14 cellular contexts compared by ENCODE assay signal in genomic region chr6:17492350-17492749, GRCh38.
DNase-seq lines count a peak whose midpoint lies in the region; ATAC-seq and TF ChIP-seq lines count a peak whose summit lies in the region.
"Had no signal": no experiment of that assay in that cellular context is flagged by ENCODE, and none has a peak within 500 bp of the region (broad histone marks: within the 10 kb centered on the region; RNA-seq: fewer than 3 reads in every experiment).

No MANE protein-coding gene starts in this region.

- H3K4ac ChIP-seq in IMR-90 (ENCODE audit: low read depth, low read length) = peak overlapping the region; percentile 79

- no peak overlapping the region for H3K27ac Mint-ChIP-seq in activated naive CD4-positive, alpha-beta T cell treated with anti-CD3 and anti-CD28 coated beads, Interleukin-2, amount 50 U/mL, for 72 hours
- H3K27ac Mint-ChIP-seq in stimulated activated naive CD8-positive, alpha-beta T cell treated with anti-CD3 and anti-CD28 coated beads, Interleukin-15, amount 100 ng/mL, for 72 hours = no peak overlapping the region
- H3K27ac Mint-ChIP-seq: activated T-cell treated with anti-CD3 and anti-CD28 coated beads, Interleukin-2, amount 50 U/mL, for 72 hours had no signal

- TF ChIP-seq POLR2A in IMR-90 (IDR thresholded peaks at IDR 0.05; ENCODE audit: low read depth, low read length) (no peak), esophagus squamous epithelium (IDR thresholded peaks at IDR 0.05) (no peak)

- no peak overlapping the region for H2BK5ac ChIP-seq in IMR-90 (ENCODE audit: low read depth, low read length, poor library complexity, severe bottlenecking)

- no peaks in the 10 kb centered on the region for H3K9me3 Mint-ChIP-seq in activated naive CD4-positive, alpha-beta T cell treated with anti-CD3 and anti-CD28 coated beads, Interleukin-2, amount 50 U/mL, for 72 hours
- peaks cover 0 to 5% of the 10 kb centered on the region in 2 donors for H3K9me3 Mint-ChIP-seq in stimulated activated naive CD8-positive, alpha-beta T cell treated with anti-CD3 and anti-CD28 coated beads, Interleukin-15, amount 100 ng/mL, for 72 hours
- H3K9me3 Mint-ChIP-seq: activated T-cell treated with anti-CD3 and anti-CD28 coated beads, Interleukin-2, amount 50 U/mL, for 72 hours had no signal

- POLR2A ChIA-PET in IMR-90 (lab: Charles Lee; ENCODE audit: unreplicated experiment) = no interaction called here

- no peak overlapping the region for H4K91ac ChIP-seq in IMR-90 (ENCODE audit: insufficient read depth, low read depth, low read length)

- intact Hi-C loops in IMR-90 (cut with micrococcal nuclease) (no loop called here), esophagus squamous epithelium (cut with DNase I) (no loop called here)

- WGBS in IMR-90 (ENCODE audit: extremely low coverage in 2 of 2, insufficient read length in 1 of 2), 2 experiments = 10% methylated on average over 2 of the region's 6 CpGs; no CpG with 5 or more reads in 1 of the 2 experiments
- 51 to 62% methylated on average over 6 of the region's 6 CpGs for WGBS in esophagus squamous epithelium, 2 donors

- H3K18ac ChIP-seq in IMR-90 (ENCODE audit: low read depth, low read length) = peak overlapping the region; percentile 25

- no peak for TF ChIP-seq RAD21 in IMR-90 (IDR thresholded peaks at IDR 0.05; ENCODE audit: low read length)

- peak overlapping the region; percentile 33 for H2AK9ac ChIP-seq in IMR-90 (replicated peaks; ENCODE audit: low read depth, low read length, poor library complexity)

- peaks cover 8 to 29% of the 10 kb centered on the region in 2 experiments; a peak in 3 of 4 replicates for H3K79me1 ChIP-seq in IMR-90 (ENCODE audit: low read depth in 1 of 2, low read length in 2 of 2)

- no peak overlapping the region for H3K4me3 ChIP-seq in IMR-90 (ENCODE audit: insufficient read depth, low read depth, low read length)
- peak overlapping the region in 1 of 4 donors; percentile 26 for H3K4me3 ChIP-seq in esophagus squamous epithelium
- H3K4me3 ChIP-seq in thoracic aorta = peak overlapping the region; percentile 22

- H4K8ac ChIP-seq in IMR-90 (ENCODE audit: low read depth in 2 of 2, low read length in 2 of 2) = peak overlapping the region in 1 of 2 experiments; percentile 66; a peak in 2 of 4 replicates

- peaks cover 11% of the 10 kb centered on the region for H3K4me1 ChIP-seq in IMR-90 (ENCODE audit: control insufficient read depth, insufficient read depth, low read length)
- peaks cover 0 to 32% (median 0%) of the 10 kb centered on the region in 3 donors for H3K4me1 ChIP-seq in esophagus squamous epithelium
- peaks cover 21 to 38% of the 10 kb centered on the region in 2 donors for H3K4me1 ChIP-seq in thoracic aorta (ENCODE audit: control insufficient read depth in 1 of 2, low read depth in 2 of 2)

- TF ChIP-seq CTCF in IMR-90 (conservative IDR thresholded peaks at IDR 0.05; ENCODE audit: low read depth, low read length) (no peak), esophagus squamous epithelium (IDR thresholded peaks at IDR 0.05) (no peak), thoracic aorta (IDR thresholded peaks at IDR 0.05) (no peak)

- H2BK15ac ChIP-seq in IMR-90 (ENCODE audit: low read depth, low read length) = peak overlapping the region; percentile 47; the same call in 1 of the 3 replicates

- CTCF ChIA-PET in IMR-90 (lab: Yijun Ruan, JAX) = no interaction called here

- DNase-seq in IMR-90 (no peak), esophagus squamous epithelium (lab: John Stamatoyannopoulos, UW) (no peak), myocyte (ENCODE audit: low read depth) (peak; percentile 33), thoracic aorta (ENCODE audit: low spot score) (no peak), NCI-H1105 treated with DMSO at 0.1 percent for 48 hours (lab: John Stamatoyannopoulos, UW) (no peak)
- DNase-seq in activated naive CD4-positive, alpha-beta T cell treated with anti-CD3 and anti-CD28 coated beads, Interleukin-2, amount 50 U/mL, for 72 hours (ENCODE audit: low spot score in 2 of 2) = no peak
- DNase-seq in stimulated activated naive CD8-positive, alpha-beta T cell treated with anti-CD3 and anti-CD28 coated beads, Interleukin-15, amount 100 ng/mL, for 72 hours = no peak
- DNase-seq in activated CD8-positive, alpha-beta memory T cell treated with anti-CD3 and anti-CD28 coated beads for 24 hours = no peak
- DNase-seq: activated CD4-positive, alpha-beta T cell treated with anti-CD3 and anti-CD28 coated beads, Interleukin-2, amount 50 U/mL, for 4 hours; activated T-cell treated with anti-CD3 and anti-CD28 coated beads, Interleukin-2, amount 50 U/mL, for 72 hours; central memory CD4-positive, alpha-beta T cell; MV-4-11; NCI-H526 treated with DMSO at 0.1 percent for 48 hours; occipital lobe had no signal

- H2AK5ac ChIP-seq in IMR-90 (ENCODE audit: low read depth, low read length) = no peak overlapping the region

- no peak overlapping the region for H3K56ac ChIP-seq in IMR-90 (ENCODE audit: extremely low read depth, insufficient read depth, low read length)

- peaks cover 64% of the 10 kb centered on the region for H3K27me3 Mint-ChIP-seq in stimulated activated naive CD8-positive, alpha-beta T cell treated with anti-CD3 and anti-CD28 coated beads, Interleukin-15, amount 100 ng/mL, for 72 hours

- H3K9me1 ChIP-seq in IMR-90 (ENCODE audit: insufficient read depth, low read length) = peaks cover 12% of the 10 kb centered on the region; the same call in 1 of the 2 replicates

- H3K36me3 ChIP-seq in IMR-90 (ENCODE audit: control insufficient read depth, insufficient read depth, low read length) = peaks cover 4% of the 10 kb centered on the region; the same call in 1 of the 2 replicates
- H3K36me3 ChIP-seq in esophagus squamous epithelium = no peaks in the 10 kb centered on the region
- H3K36me3 ChIP-seq in thoracic aorta = no peaks in the 10 kb centered on the region

- in situ Hi-C loops in IMR-90 (cut with MboI; ENCODE audit: low sequenced_read_pairs) = no loop called here

- no peaks in the 10 kb centered on the region for H4K20me1 ChIP-seq in IMR-90 (ENCODE audit: insufficient read depth, low read length)

- no peaks in the 10 kb centered on the region for H3K27me3 ChIP-seq in IMR-90 (ENCODE audit: control insufficient read depth, insufficient read depth, low read length)
- H3K27me3 ChIP-seq in esophagus squamous epithelium = no peaks in the 10 kb centered on the region
- no peaks in the 10 kb centered on the region for H3K27me3 ChIP-seq in thoracic aorta (replicated peaks; ENCODE audit: insufficient read depth)

- 0 out of 2 replicates have a peak overlapping the region, but pooled peaks have one; percentile 28 for H2BK20ac ChIP-seq in IMR-90 (ENCODE audit: low read depth, low read length)

- H4K5ac ChIP-seq in IMR-90 (ENCODE audit: low read depth, low read length) = peak overlapping the region; percentile 6

- H3K23ac ChIP-seq in IMR-90 (ENCODE audit: low read depth, low read length) = 0 out of 2 replicates have a peak overlapping the region, but pooled peaks have one; percentile 18

- no peaks in the 10 kb centered on the region for H3K36me3 Mint-ChIP-seq in activated naive CD4-positive, alpha-beta T cell treated with anti-CD3 and anti-CD28 coated beads, Interleukin-2, amount 50 U/mL, for 72 hours

- peak overlapping the region; percentile 21 for H3K4me2 ChIP-seq in IMR-90 (ENCODE audit: low read depth, low read length)

- H3K4me3 Mint-ChIP-seq in stimulated activated naive CD8-positive, alpha-beta T cell treated with anti-CD3 and anti-CD28 coated beads, Interleukin-15, amount 100 ng/mL, for 72 hours = no peak overlapping the region
- H3K4me3 Mint-ChIP-seq: activated T-cell treated with anti-CD3 and anti-CD28 coated beads, Interleukin-2, amount 50 U/mL, for 72 hours had no signal

- H3K14ac ChIP-seq in IMR-90 (replicated peaks; ENCODE audit: low read depth, low read length) = no peak overlapping the region

- H3K4me1 Mint-ChIP-seq in stimulated activated naive CD8-positive, alpha-beta T cell treated with anti-CD3 and anti-CD28 coated beads, Interleukin-15, amount 100 ng/mL, for 72 hours = peaks cover 5% of the 10 kb centered on the region

- no peak overlapping the region for H3K9ac ChIP-seq in IMR-90 (ENCODE audit: low read depth, low read length)

- H3K27ac ChIP-seq in IMR-90 (ENCODE audit: insufficient read depth, low read length) = no peak overlapping the region
- peak overlapping the region in 3 of 4 donors; percentile 1 to 79 (median 61) for H3K27ac ChIP-seq in esophagus squamous epithelium
- peak overlapping the region; percentile 0 to 49 for H3K27ac ChIP-seq in thoracic aorta

- BruUV-seq in IMR-90 (replicated peaks; lab: Mats Ljungman, UMichigan) = no TSS peak

- peak overlapping the region; percentile 21 for H2AFZ ChIP-seq in IMR-90 (replicated peaks; ENCODE audit: low read length, poor library complexity)

- H3K9me3 ChIP-seq in IMR-90 (ENCODE audit: control insufficient read depth, insufficient read depth, low read length) = no peaks in the 10 kb centered on the region
- H3K9me3 ChIP-seq in esophagus squamous epithelium = no peaks in the 10 kb centered on the region
- H3K9me3 ChIP-seq in thoracic aorta = no peaks in the 10 kb centered on the region

- H2BK120ac ChIP-seq in IMR-90 (ENCODE audit: low read depth, low read length) = peak overlapping the region; percentile 60; the same call in 1 of the 2 replicates

- dilution Hi-C loops in IMR-90 (cut with HindIII; ENCODE audit: low sequenced_read_pairs, unreplicated experiment) = no loop called here

- ATAC-seq in IMR-90 (ENCODE audit: low read depth) (no peak), thoracic aorta (ENCODE audit: insufficient number of reproducible peaks, low FRiP score, low read depth) (no peak)
- no peak for ATAC-seq in activated naive CD4-positive, alpha-beta T cell treated with anti-CD3 and anti-CD28 coated beads, Interleukin-2, amount 50 U/mL, for 72 hours
- no peak for ATAC-seq in stimulated activated naive CD8-positive, alpha-beta T cell treated with anti-CD3 and anti-CD28 coated beads, Interleukin-15, amount 100 ng/mL, for 72 hours
- ATAC-seq: activated T-cell treated with anti-CD3 and anti-CD28 coated beads, Interleukin-2, amount 50 U/mL, for 72 hours had no signal

TF ChIP-seq in IMR-90, 13 proteins besides CTCF, POLR2A, EP300 and RAD21 (continues in another document):
- TF ChIP-seq MAZ (IDR thresholded peaks at IDR 0.05; ENCODE audit: borderline replicate concordance, low read depth, low read length) = no peak
- TF ChIP-seq SMC3 (IDR thresholded peaks at IDR 0.05; ENCODE audit: low read depth, low read length) = no peak
- TF ChIP-seq MXI1 (IDR thresholded peaks at IDR 0.05; ENCODE audit: borderline replicate concordance, low read depth, low read length) = no peak
- no peak for TF ChIP-seq BHLHE40 (IDR thresholded peaks at IDR 0.05; ENCODE audit: low read depth, low read length)
- no peak for TF ChIP-seq RFX5 (IDR thresholded peaks at IDR 0.05; ENCODE audit: low read depth, low read length)
- no peak for TF ChIP-seq FOS (IDR thresholded peaks at IDR 0.05; ENCODE audit: low read depth, low read length)
- TF ChIP-seq CHD1 (IDR thresholded peaks at IDR 0.05; ENCODE audit: low read depth, low read length) = no peak
- TF ChIP-seq RCOR1 (IDR thresholded peaks at IDR 0.05; ENCODE audit: insufficient replicate concordance, low read length) = no peak
